ENCODE assay signal across 22 cellular contexts in the genomic region with DNA sequence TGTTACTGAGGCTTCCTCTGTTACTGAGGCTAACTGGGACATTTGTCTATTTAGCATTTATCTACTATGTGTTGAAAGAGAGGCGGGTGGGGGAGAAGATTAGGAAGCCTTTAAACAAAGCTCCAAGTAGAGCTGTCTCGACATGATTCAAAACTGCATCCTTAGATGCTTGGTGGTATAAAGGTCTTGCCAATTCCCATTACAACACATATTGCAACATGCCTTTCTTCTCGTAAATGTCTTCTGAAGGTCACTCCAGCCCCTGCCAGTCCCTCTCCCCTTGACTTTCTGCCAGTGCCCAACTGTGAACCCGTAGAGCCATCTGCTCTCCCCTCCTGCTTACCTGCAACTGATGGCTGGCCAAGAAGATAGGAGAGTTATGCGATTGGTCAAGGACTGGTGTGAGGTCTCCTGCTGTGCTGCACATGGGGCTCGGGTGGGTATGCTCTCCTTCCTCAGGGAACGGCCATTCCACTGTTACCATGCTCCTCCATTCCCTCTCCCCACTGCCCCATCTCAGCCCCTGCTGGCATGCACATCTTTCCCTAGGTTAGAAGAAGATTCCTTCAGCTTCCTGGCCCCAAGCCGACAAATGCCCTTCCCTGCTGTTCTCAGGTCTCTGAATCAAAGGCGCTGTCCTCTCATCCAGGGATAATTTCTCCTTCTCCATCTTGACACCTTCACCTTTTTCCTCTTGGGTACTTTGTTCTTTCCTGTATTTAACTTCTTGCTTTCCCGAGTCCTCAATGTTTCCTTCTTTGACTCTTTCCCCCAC. TPM values are rescaled to one million over a fixed set of nuclear protein-coding genes. Genes with fewer than 3 reads are reported as not detected.
DNase-seq lines count a peak whose midpoint lies in the region; ATAC-seq, FAIRE-seq and TF ChIP-seq lines count a peak whose summit lies in the region.
"Had no signal": no experiment of that assay in that cellular context is flagged by ENCODE, and none has a peak within 500 bp of the region (broad histone marks: within the 10 kb centered on the region; RNA-seq: fewer than 3 reads in every experiment).

No MANE protein-coding gene starts in this region.

- no peak for FAIRE-seq in HepG2 (lab: Jason Lieb, UNC)
- no peak for FAIRE-seq in GM12892 (lab: Jason Lieb, UNC)
- FAIRE-seq: GM12891, islet of Langerhans had no signal

- POLR2A ChIA-PET in HepG2 (lab: Yijun Ruan, JAX): no interaction called here

- peak overlapping the region; percentile 25 for H3K4me2 ChIP-seq in GM23248 (ENCODE audit: unreplicated experiment)
- no peak overlapping the region for H3K4me2 ChIP-seq in HepG2 (ENCODE audit: low read depth, low read length)

- H2AFZ ChIP-seq in GM23248 (no peak overlapping the region), HepG2 (ENCODE audit: low read length) (no peak overlapping the region)

- no peaks in the 10 kb centered on the region for H3K9me2 ChIP-seq in GM23248 (ENCODE audit: insufficient read depth)

- no peaks in the 10 kb centered on the region for H4K20me1 ChIP-seq in GM23248 (ENCODE audit: insufficient read depth)
- H4K20me1 ChIP-seq in HepG2 (ENCODE audit: insufficient read depth, low read length): no peaks in the 10 kb centered on the region

- intact Hi-C loops in HepG2 (cut with micrococcal nuclease; ENCODE audit: unreplicated experiment): loop anchor here (10.0 kb wide), 1 partner anchor 93 kb away; no protein-coding TSS in a partner anchor

- H3K79me2 ChIP-seq in GM23248 (ENCODE audit: insufficient read depth) (no peaks in the 10 kb centered on the region), HepG2 (ENCODE audit: insufficient read depth, low read length) (no peaks in the 10 kb centered on the region)

- in situ Hi-C loops in GM23248 (cut with MboI) (no loop called here), HepG2 (cut with HindIII; ENCODE audit: extremely low pct_ligation_motif_present, low pct_unique_long_range_greater_than_20kb) (no loop called here)

- peak overlapping the region; percentile 25; the same call in 1 of the 2 replicates for H3K27ac ChIP-seq in GM23248
- H3K27ac ChIP-seq in HepG2 (ENCODE audit: extremely low read length, insufficient read depth, low read length): no peak overlapping the region
- H3K27ac ChIP-seq: psoas muscle, SJCRH30 had no signal

- no TSS peak for BruUV-seq in HepG2 (replicated peaks; lab: Mats Ljungman, UMichigan)

- H3F3A ChIP-seq in GM23248 (ENCODE audit: insufficient read depth): peaks cover 7% of the 10 kb centered on the region; the same call in 1 of the 2 replicates

- H3K4me3 ChIP-seq in AG09309 (ENCODE audit: control insufficient read depth, low read depth, low read length) (no peak overlapping the region), GM23248 (no peak overlapping the region), HepG2 (replicated peaks in 1 of 3; ENCODE audit: insufficient read depth in 1 of 3, low read depth in 2 of 3, low read length in 3 of 3) (no peak overlapping the region)
- H3K4me3 ChIP-seq: psoas muscle, SJCRH30 had no signal

- H3K4me1 ChIP-seq in GM23248 (ENCODE audit: insufficient read depth) (peaks cover 26% of the 10 kb centered on the region), HepG2 (ENCODE audit: insufficient read depth, low read length) (no peaks in the 10 kb centered on the region)
- H3K4me1 ChIP-seq: psoas muscle, SJCRH30 had no signal

- CTCF ChIA-PET in HepG2 (lab: Yijun Ruan, JAX; ENCODE audit: low intra/inter-chr PET ratio, low total read pairs): no interaction called here

- no peak for TF ChIP-seq POLR2A in HepG2 (IDR thresholded peaks at IDR 0.05; ENCODE audit: insufficient read depth in 1 of 2, low read depth in 2 of 2, low read length in 2 of 2)
- TF ChIP-seq POLR2A in GM12892 (IDR thresholded peaks at IDR 0.05; ENCODE audit: low read depth, low read length): no peak

- H3K27me3 ChIP-seq in GM23248 (replicated peaks; ENCODE audit: insufficient read depth) (no peaks in the 10 kb centered on the region), HepG2 (ENCODE audit: control insufficient read depth in 1 of 2, insufficient read depth in 2 of 2, low read length in 2 of 2) (peaks cover 0 to 10% of the 10 kb centered on the region in 2 experiments; a peak in 2 of 5 replicates)
- H3K27me3 ChIP-seq: SJCRH30 had no signal

- no peaks in the 10 kb centered on the region for H3K36me3 ChIP-seq in GM23248 (ENCODE audit: low read depth)
- no peaks in the 10 kb centered on the region for H3K36me3 ChIP-seq in HepG2 (replicated peaks in 1 of 2; ENCODE audit: control insufficient read depth in 1 of 2, insufficient read depth in 2 of 2, low read length in 2 of 2)
- H3K36me3 ChIP-seq: SJCRH30 had no signal

- DNase-seq in AG09309 (ENCODE audit: low read depth): peak; percentile 85
- peak; percentile 79 for DNase-seq in GM23248
- DNase-seq in cerebellar cortex (ENCODE audit: low spot score): peak; percentile 80
- DNase-seq in HepG2 (ENCODE audit: low spot score): no peak
- DNase-seq in Kasumi-1 (lab: John Stamatoyannopoulos, UW): no peak
- no peak for DNase-seq in NCI-H146 treated with DMSO at 0.1 percent for 48 hours (lab: John Stamatoyannopoulos, UW; ENCODE audit: unreplicated experiment)
- DNase-seq in 8988T: no peak
- DNase-seq in GM12892 (ENCODE audit: insufficient read length): no peak
- DNase-seq: activated CD4-positive, alpha-beta memory T cell treated with anti-CD3 and anti-CD28 coated beads for 36 hours; activated naive CD4-positive, alpha-beta T cell treated with anti-CD3 and anti-CD28 coated beads, Interleukin-2, amount 10 ng/mL, durations not matched to agents 7 days and 5 days; AML-193; erythroblast; KBM-7; naive thymus-derived CD4-positive, alpha-beta T cell; NCI-H1105; NCI-H69; psoas muscle; SJCRH30; stimulated activated naive CD4-positive, alpha-beta T cell treated with Interleukin-2 at 50 U/mL for 16 hours had no signal

- TF ChIP-seq CTCF in AG09309 (IDR thresholded peaks at IDR 0.05; ENCODE audit: control insufficient read depth, insufficient read depth, low read depth, low read length, missing control alignments): no peak
- no peak for TF ChIP-seq CTCF in HepG2 (CRISPR knock-in tag; IDR thresholded peaks at IDR 0.05)

- H3K9me3 ChIP-seq in GM23248 (ENCODE audit: low read depth) (no peaks in the 10 kb centered on the region), HepG2 (ENCODE audit: low read length) (no peaks in the 10 kb centered on the region)
- H3K9me3 ChIP-seq: psoas muscle, SJCRH30 had no signal

- no peak for TF ChIP-seq RAD21 in HepG2 (CRISPR knock-in tag; IDR thresholded peaks at IDR 0.05)

- 64 to 67% methylated on average over 10 of the region's 10 CpGs for WGBS in GM23248 (ENCODE audit: low coverage in 1 of 2, low lambda C conversion rate in 2 of 2, missing lambda C conversion rate in 2 of 2), 2 experiments
- WGBS in HepG2 (ENCODE audit: low lambda C conversion rate): 27% methylated on average over 10 of the region's 10 CpGs

- no peak for TF ChIP-seq EP300 in HepG2 (IDR thresholded peaks at IDR 0.05; ENCODE audit: low read depth in 2 of 2, low read length in 2 of 2)
- TF ChIP-seq EP300 in HepG2 (CRISPR knock-in tag; IDR thresholded peaks at IDR 0.05; ENCODE audit: borderline replicate concordance): no peak

- H3K9ac ChIP-seq in GM23248: no peak overlapping the region
- H3K9ac ChIP-seq in HepG2 (ENCODE audit: insufficient read depth, low read depth, low read length): no peak overlapping the region

- ATAC-seq in HepG2: no peak
- ATAC-seq: naive thymus-derived CD4-positive, alpha-beta T cell; psoas muscle; WTC11 had no signal

TF ChIP-seq in HepG2, 621 proteins besides CTCF, POLR2A, EP300 and RAD21 (continues in another document):
- TF ChIP-seq EHMT2 (IDR thresholded peaks at IDR 0.05; ENCODE audit: borderline replicate concordance, low read depth, low read length): no peak
- TF ChIP-seq ZNF563 (CRISPR knock-in tag; IDR thresholded peaks at IDR 0.05): no peak

RNA-seq across cellular contexts. Expression of a gene that starts 43.6 kb away (rescaled TPM):
- total RNA-seq in GM23248 (2014; rRNA removed; shearing (Covaris generic)): 24.6 and 32.1 TPM in 2 replicates
- polyA plus RNA-seq in GM23248 (2016; fragmentation: Nextera tagmentation; extraction: Ambion mirVana): 39.7 and 42.1 TPM in 2 replicates
- total RNA-seq in HepG2 (2016; rRNA removed; fragmentation: Illumina TruSeq; extraction: Trizol): 16.9 and 18.0 TPM in 2 replicates
- total RNA-seq in HepG2 (2016; cell fraction: cytosol; rRNA removed; fragmentation: Illumina TruSeq; extraction: Trizol; ENCODE audit: low read depth): 30.1 and 34.6 TPM in 2 replicates
- 12.6 and 14.4 TPM in 2 replicates for total RNA-seq in HepG2 (2016; cell fraction: insoluble cytoplasmic fraction; rRNA removed; fragmentation: Illumina TruSeq; extraction: Trizol)
- total RNA-seq in HepG2 (2016; cell fraction: membrane; rRNA removed; fragmentation: Illumina TruSeq; extraction: Trizol): 38.2 and 44.1 TPM in 2 replicates
- total RNA-seq in HepG2 (2016; cell fraction: nucleus; rRNA removed; fragmentation: Illumina TruSeq; extraction: Trizol): 8.3 and 10.0 TPM in 2 replicates
- 12.5 and 12.7 TPM in 2 replicates for polyA plus RNA-seq in HepG2 (2011; rRNA removed)
- 6.1 and 9.4 TPM in 2 replicates for polyA plus RNA-seq in HepG2 (2011; cell fraction: cytosol; rRNA removed)
- polyA plus RNA-seq in HepG2 (2011; cell fraction: nucleus; rRNA removed): 8.5 and 12.5 TPM in 2 replicates
- 7.3 and 8.5 TPM in 2 replicates for polyA plus RNA-seq in HepG2 (2012)
- polyA plus RNA-seq in HepG2 (2016; cell fraction: cytosol; fragmentation: Illumina TruSeq; extraction: Trizol; ENCODE audit: low read depth): 30.5 and 38.2 TPM in 2 replicates
- 13.8 and 16.9 TPM in 2 replicates for polyA plus RNA-seq in HepG2 (2016; cell fraction: insoluble cytoplasmic fraction; fragmentation: Illumina TruSeq; extraction: Trizol; ENCODE audit: low read depth)
- 28.0 and 35.4 TPM in 2 replicates for polyA plus RNA-seq in HepG2 (2016; cell fraction: membrane; fragmentation: Illumina TruSeq; extraction: Trizol; ENCODE audit: low read depth)
- polyA plus RNA-seq in HepG2 (2016; cell fraction: nucleus; fragmentation: Illumina TruSeq; extraction: Trizol; ENCODE audit: insufficient read depth, low read depth): 19.3 and 22.0 TPM in 2 replicates
- polyA minus RNA-seq in HepG2 (2011; rRNA and poly(A)+ RNA removed; ENCODE audit: low replicate concordance): 2.9 and 3.6 TPM in 2 replicates
- polyA minus RNA-seq in HepG2 (2011; cell fraction: cytosol; rRNA and poly(A)+ RNA removed): 1.5 and 1.6 TPM in 2 replicates
- polyA minus RNA-seq in HepG2 (2011; cell fraction: nucleus; rRNA and poly(A)+ RNA removed): 4.0 and 4.4 TPM in 2 replicates
- polyA plus RNA-seq in GM12892 (2012; ENCODE audit: missing spikeins): 24.5 TPM

Comparison
In these comparisons a context has a peak if more than half of its experiments do, and no peak if none do; other contexts are left out.
1. DNase-seq: peak in AG09309 (single experiment), GM23248 (single experiment) and cerebellar cortex (single experiment); none in HepG2 (single experiment), Kasumi-1 (0 of 2), NCI-H146 treated with DMSO at 0.1 percent for 48 hours (single experiment), 8988T (single experiment) and GM12892 (single experiment).